ENCODE assay signal across 8 cellular contexts in genomic region chr17:49557204-49558024, GRCh38. TPM values are rescaled to one million over a fixed set of nuclear protein-coding genes. Genes with fewer than 3 reads are reported as not detected.
DNase-seq lines count a peak whose midpoint lies in the region; ATAC-seq and TF ChIP-seq lines count a peak whose summit lies in the region.

No MANE protein-coding gene starts in this region.

- H3K9me3 Mint-ChIP-seq in activated naive CD4-positive, alpha-beta T cell treated with anti-CD3 and anti-CD28 coated beads, Interleukin-2, amount 10 ng/mL, durations not matched to agents 7 days and 5 days: no peaks in the 10 kb centered on the region

- no peaks in the 10 kb centered on the region for H3K4me1 Mint-ChIP-seq in activated naive CD4-positive, alpha-beta T cell treated with anti-CD3 and anti-CD28 coated beads, Interleukin-2, amount 10 ng/mL, durations not matched to agents 7 days and 5 days

- CTCF ChIA-PET in activated naive CD4-positive, alpha-beta T cell treated with anti-CD3 and anti-CD28 coated beads, Interleukin-2, amount 10 ng/mL, durations not matched to agents 7 days and 5 days (lab: Charles Lee): interaction anchor here (0.5 to 4.8 kb wide), 45 partner anchors 9 to 528 kb away, joined by 3 to 117 read pairs (median 4); partner anchors contain the start of genes NGFR, NXPH3, PHB1 and TAC4

- peak; percentile 63 for DNase-seq in GM20000 (ENCODE audit: low spot score)
- DNase-seq in NCI-H510A treated with DMSO at 0.1 percent for 48 hours (lab: John Stamatoyannopoulos, UW): peak; percentile 80
- peak; percentile 59 for DNase-seq in activated naive CD4-positive, alpha-beta T cell treated with anti-CD3 and anti-CD28 coated beads, Interleukin-2, amount 10 ng/mL, durations not matched to agents 7 days and 5 days
- DNase-seq in left cardiac atrium: peak; percentile 32
- DNase-seq in stimulated activated CD4-positive, alpha-beta T cell treated with anti-CD3 and anti-CD28 coated beads, Interleukin-4, amount 100 ng/mL, for 1 hour: peak; percentile 19
- DNase-seq in HK-2 (ENCODE audit: unreplicated experiment): no peak

- ATAC-seq in left cardiac atrium: peak in 1 of 2 donors; percentile 58
- no peak for ATAC-seq in HG03139 (IDR thresholded peaks at IDR 0.05; ENCODE audit: unreplicated experiment)

- H3K27ac Mint-ChIP-seq in activated naive CD4-positive, alpha-beta T cell treated with anti-CD3 and anti-CD28 coated beads, Interleukin-2, amount 10 ng/mL, durations not matched to agents 7 days and 5 days: no peak overlapping the region

- H3K36me3 Mint-ChIP-seq in activated naive CD4-positive, alpha-beta T cell treated with anti-CD3 and anti-CD28 coated beads, Interleukin-2, amount 10 ng/mL, durations not matched to agents 7 days and 5 days: no peaks in the 10 kb centered on the region

- peak; percentile 77 for TF ChIP-seq CTCF in C4-2B (conservative IDR thresholded peaks at IDR 0.05)
- TF ChIP-seq CTCF in GM20000 (IDR thresholded peaks at IDR 0.05; ENCODE audit: extremely low read depth, missing control alignments): peak; percentile 83

- no peak overlapping the region for H3K4me3 Mint-ChIP-seq in activated naive CD4-positive, alpha-beta T cell treated with anti-CD3 and anti-CD28 coated beads, Interleukin-2, amount 10 ng/mL, durations not matched to agents 7 days and 5 days

- peaks cover 22% of the 10 kb centered on the region for H3K27me3 Mint-ChIP-seq in activated naive CD4-positive, alpha-beta T cell treated with anti-CD3 and anti-CD28 coated beads, Interleukin-2, amount 10 ng/mL, durations not matched to agents 7 days and 5 days

- intact Hi-C loops in left cardiac atrium (cut with DNase I): loop anchor here (10.0 kb wide), 2 partner anchors 153 to 243 kb away; no protein-coding TSS in a partner anchor

- H3K27ac ChIP-seq in C4-2B: no peak overlapping the region

RNA-seq across cellular contexts. Expression of gene NXPH3, which starts 18.3 kb away (rescaled TPM):
- total RNA-seq in left cardiac atrium: 1 to 10 TPM; 3.6 to 6.5 TPM
